In genomic region chr15:100893964-100894295, GRCh38 we compare ENCODE assay signal across 15 cellular contexts. TPM values are rescaled to one million over a fixed set of nuclear protein-coding genes. Genes with fewer than 3 reads are reported as not detected.
"Had no signal": no experiment of that assay in that cellular context is flagged by ENCODE, and none has a peak within 500 bp of the region (broad histone marks: within the 10 kb centered on the region; RNA-seq: fewer than 3 reads in every experiment).

No MANE protein-coding gene starts in this region.

- H3K27me3 ChIP-seq: brain microvascular endothelial cell, uterus had no signal

- H3K4me1 ChIP-seq: uterus had no signal

- H3K9me3 ChIP-seq: esophagus squamous epithelium, gastrocnemius medialis, mucosa of descending colon, uterus had no signal

- ATAC-seq: activated naive CD4-positive, alpha-beta T cell treated with anti-CD3 and anti-CD28 coated beads, Interleukin-2, amount 50 U/mL, for 72 hours; gastrocnemius medialis; mucosa of descending colon had no signal

- H3K27ac ChIP-seq: brain microvascular endothelial cell, esophagus squamous epithelium, gastrocnemius medialis, uterus had no signal

- DNase-seq: activated T-cell treated with anti-CD3 and anti-CD28 coated beads, Interleukin-2, amount 50 U/mL, for 1 hour; aorta; brain microvascular endothelial cell; central memory CD4-positive, alpha-beta T cell; esophagus squamous epithelium; gastrocnemius medialis; mesenchymal stem cell; mucosa of descending colon; retina; stimulated activated CD4-positive, alpha-beta T cell treated with anti-CD3 and anti-CD28 coated beads, Interleukin-12 subunit alpha, Interleukin-12 subunit beta, amount 100 ng/mL, for 4 hours; stimulated activated CD4-positive, alpha-beta T cell treated with anti-CD3 and anti-CD28 coated beads, Interleukin-4, amount 100 ng/mL, for 4 hours; T-helper 1 cell; trophoblast cell had no signal

- H3K36me3 ChIP-seq: brain microvascular endothelial cell, gastrocnemius medialis, uterus had no signal

- H3K4me3 ChIP-seq: esophagus squamous epithelium, gastrocnemius medialis, mucosa of descending colon, uterus had no signal

RNA-seq across cellular contexts. Expression of gene ALDH1A3, which starts 14.3 kb away (rescaled TPM):
- total RNA-seq: activated naive CD4-positive, alpha-beta T cell treated with anti-CD3 and anti-CD28 coated beads, Interleukin-2, amount 50 U/mL, for 72 hours had no signal
